ENCODE assay signal across 13 cellular contexts in genomic region chr3:126294211-126294801, GRCh38.
"Had no signal": no experiment of that assay in that cellular context is flagged by ENCODE, and none has a peak within 500 bp of the region (broad histone marks: within the 10 kb centered on the region; RNA-seq: fewer than 3 reads in every experiment).

No MANE protein-coding gene starts in this region.

- H3K4me1 ChIP-seq: adrenal gland had no signal

- H3K27me3 ChIP-seq: adrenal gland, gastroesophageal sphincter, ovary had no signal

- FAIRE-seq: bronchial epithelial cell, islet of Langerhans, TTC549 had no signal

- H3K27ac ChIP-seq: adrenal gland, gastroesophageal sphincter, neural progenitor cell, ovary had no signal

- H3K4me3 ChIP-seq: adrenal gland, gastroesophageal sphincter, neural progenitor cell, ovary had no signal

- H3K4me2 ChIP-seq: neural progenitor cell had no signal

- ATAC-seq: activated T-cell treated with anti-CD3 and anti-CD28 coated beads, Interleukin-2, amount 50 U/mL, for 72 hours; gastroesophageal sphincter; left colon; stimulated activated naive B cell treated with anti-CD40 and anti-IgM and Interleukin-4, amounts not matched to agents 10 μg/mL and 1 μg/mL and 100 μg/mL, for 72 hours had no signal

- H3K9me3 ChIP-seq: adrenal gland, gastroesophageal sphincter, ovary had no signal

- H2AFZ ChIP-seq: neural progenitor cell had no signal

- DNase-seq: activated CD4-positive, alpha-beta T cell treated with anti-CD3 and anti-CD28 coated beads, Interleukin-2, amount 50 U/mL, for 4 hours; activated effector memory CD4-positive, alpha-beta T cell treated with anti-CD3 and anti-CD28 coated beads, Interleukin-2, amount 50 U/mL, for 16 hours; activated T-cell treated with anti-CD3 and anti-CD28 coated beads, Interleukin-2, amount 50 U/mL, for 72 hours; effector CD4-positive, alpha-beta T cell; left colon; ovary; stimulated activated naive B cell treated with anti-CD40 and anti-IgM and Interleukin-4, amounts not matched to agents 10 μg/mL and 1 μg/mL and 100 μg/mL, for 72 hours had no signal

- H3K9ac ChIP-seq: neural progenitor cell had no signal

- H3K36me3 ChIP-seq: adrenal gland, gastroesophageal sphincter, neural progenitor cell, ovary had no signal
